Comparison of ENCODE assay signal across 24 cellular contexts in genomic region chr16:53689636-53690035, GRCh38.
"Had no signal": no experiment of that assay in that cellular context is flagged by ENCODE, and none has a peak within 500 bp of the region (broad histone marks: within the 10 kb centered on the region; RNA-seq: fewer than 3 reads in every experiment).

No MANE protein-coding gene starts in this region.

- H3K36me3 ChIP-seq: pancreas had no signal

- H3K27ac Mint-ChIP-seq: activated CD4-positive, alpha-beta memory T cell treated with anti-CD3 and anti-CD28 coated beads for 36 hours; activated naive CD4-positive, alpha-beta T cell treated with anti-CD3 and anti-CD28 coated beads, Interleukin-2, amount 10 ng/mL, durations not matched to agents 7 days and 5 days; activated naive CD8-positive, alpha-beta T cell treated with anti-CD3 and anti-CD28 coated beads, Interleukin-2, amount 50 U/mL, for 24 hours; brain; nephron; WTC11 had no signal

- DNase-seq: activated CD4-positive, alpha-beta memory T cell treated with anti-CD3 and anti-CD28 coated beads for 36 hours; activated naive CD4-positive, alpha-beta T cell treated with anti-CD3 and anti-CD28 coated beads, Interleukin-2, amount 10 ng/mL, durations not matched to agents 7 days and 5 days; activated naive CD8-positive, alpha-beta T cell treated with anti-CD3 and anti-CD28 coated beads, Interleukin-2, amount 50 U/mL, for 24 hours; activated T-cell treated with anti-CD3 and anti-CD28 coated beads, Interleukin-2, amount 50 U/mL, for 48 hours; anterior cingulate cortex; central memory CD4-positive, alpha-beta T cell; dermis blood vessel endothelial cell; effector CD8-positive, alpha-beta T cell; heart left ventricle; islet precursor cell; left colon; mesenchymal stem cell; pancreas; psoas muscle; right cardiac atrium; stimulated activated CD4-positive, alpha-beta T cell treated with anti-CD3 and anti-CD28 coated beads, Interleukin-12 subunit alpha, Interleukin-12 subunit beta, amount 100 ng/mL, for 4 hours; stimulated activated CD4-positive, alpha-beta T cell treated with anti-CD3 and anti-CD28 coated beads, Interleukin-4, amount 100 ng/mL, for 4 hours; stimulated activated naive CD8-positive, alpha-beta T cell treated with anti-CD3 and anti-CD28 coated beads, Interleukin-15, Interleukin-2, amounts not matched to agents 100 U/mL and 50 U/mL, for 24 hours; T-helper 1 cell; thyroid gland had no signal

- H3K27me3 Mint-ChIP-seq: activated CD4-positive, alpha-beta memory T cell treated with anti-CD3 and anti-CD28 coated beads for 36 hours; activated naive CD4-positive, alpha-beta T cell treated with anti-CD3 and anti-CD28 coated beads, Interleukin-2, amount 10 ng/mL, durations not matched to agents 7 days and 5 days; activated naive CD8-positive, alpha-beta T cell treated with anti-CD3 and anti-CD28 coated beads, Interleukin-2, amount 50 U/mL, for 24 hours; brain had no signal

- H3K4me3 ChIP-seq: esophagus muscularis mucosa, heart left ventricle, pancreas, psoas muscle, thyroid gland had no signal

- H3K27ac ChIP-seq: esophagus muscularis mucosa, heart left ventricle, pancreas, psoas muscle, thyroid gland had no signal

- H3K4me1 Mint-ChIP-seq: activated naive CD4-positive, alpha-beta T cell treated with anti-CD3 and anti-CD28 coated beads, Interleukin-2, amount 10 ng/mL, durations not matched to agents 7 days and 5 days; activated naive CD8-positive, alpha-beta T cell treated with anti-CD3 and anti-CD28 coated beads, Interleukin-2, amount 50 U/mL, for 24 hours; brain; nephron; WTC11 had no signal

- H3K4me3 Mint-ChIP-seq: activated CD4-positive, alpha-beta memory T cell treated with anti-CD3 and anti-CD28 coated beads for 36 hours; activated naive CD4-positive, alpha-beta T cell treated with anti-CD3 and anti-CD28 coated beads, Interleukin-2, amount 10 ng/mL, durations not matched to agents 7 days and 5 days; activated naive CD8-positive, alpha-beta T cell treated with anti-CD3 and anti-CD28 coated beads, Interleukin-2, amount 50 U/mL, for 24 hours; brain; nephron; WTC11 had no signal

- H3K4me1 ChIP-seq: esophagus muscularis mucosa, heart left ventricle, pancreas, psoas muscle, thyroid gland had no signal

- ATAC-seq: activated naive CD8-positive, alpha-beta T cell treated with anti-CD3 and anti-CD28 coated beads, Interleukin-2, amount 50 U/mL, for 24 hours; heart left ventricle; left colon; pancreas; psoas muscle; right cardiac atrium; stimulated activated naive CD8-positive, alpha-beta T cell treated with anti-CD3 and anti-CD28 coated beads, Interleukin-15, Interleukin-2, amounts not matched to agents 100 U/mL and 50 U/mL, for 24 hours; WTC11 had no signal

- H3K9me3 ChIP-seq: esophagus muscularis mucosa, heart left ventricle, pancreas, psoas muscle, thyroid gland had no signal

- H3K9me3 Mint-ChIP-seq: activated naive CD4-positive, alpha-beta T cell treated with anti-CD3 and anti-CD28 coated beads, Interleukin-2, amount 10 ng/mL, durations not matched to agents 7 days and 5 days; activated naive CD8-positive, alpha-beta T cell treated with anti-CD3 and anti-CD28 coated beads, Interleukin-2, amount 50 U/mL, for 24 hours had no signal

- H3K27me3 ChIP-seq: esophagus muscularis mucosa, heart left ventricle, pancreas, thyroid gland had no signal
